Comparison of ENCODE assay signal across 23 cellular contexts in the genomic region with DNA sequence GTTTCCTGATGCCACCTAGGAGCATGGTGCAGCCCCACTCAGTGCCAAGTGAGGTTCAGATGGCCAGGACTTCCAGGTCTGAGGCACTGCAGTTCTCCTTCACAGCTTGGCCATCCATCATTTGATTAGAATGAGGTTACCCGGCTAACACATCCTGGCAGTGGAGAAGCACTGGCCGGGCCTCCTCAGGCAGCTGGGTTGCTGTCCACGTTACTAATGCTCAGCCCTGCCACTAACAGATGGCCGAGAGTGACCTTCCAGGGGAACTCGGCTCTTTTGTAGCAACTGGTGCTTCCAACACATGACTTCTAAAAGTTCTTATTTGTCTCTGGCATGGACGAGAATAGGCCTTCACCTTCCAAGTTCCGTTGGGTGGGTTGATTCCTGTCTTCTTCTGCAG.
DNase-seq lines count a peak whose midpoint lies in the region; ATAC-seq, FAIRE-seq and TF ChIP-seq lines count a peak whose summit lies in the region.
"Had no signal": no experiment of that assay in that cellular context is flagged by ENCODE, and none has a peak within 500 bp of the region (broad histone marks: within the 10 kb centered on the region; RNA-seq: fewer than 3 reads in every experiment).

No MANE protein-coding gene starts in this region.

- H3K4me1 ChIP-seq in right atrium auricular region (no peaks in the 10 kb centered on the region), BLaER1 (peaks cover 88% of the 10 kb centered on the region)
- H3K4me1 ChIP-seq: A549 had no signal

- no peak overlapping the region for H3K9ac ChIP-seq in BLaER1

- intact Hi-C loops in Right ventricle myocardium inferior (cut with DNase I): no loop called here

- FAIRE-seq in bronchial epithelial cell (lab: Jason Lieb, UNC): peak; percentile 55
- FAIRE-seq: A549, GM12892, GM18507, H54, HTR-8/SVneo had no signal

- no peaks in the 10 kb centered on the region for H3K9me3 ChIP-seq in right atrium auricular region
- H3K9me3 ChIP-seq in BLaER1: peaks cover 22% of the 10 kb centered on the region
- H3K9me3 ChIP-seq: A549 had no signal

- no peaks in the 10 kb centered on the region for H4K20me1 ChIP-seq in BLaER1

- peak; percentile 34 for ATAC-seq in Right ventricle myocardium inferior
- ATAC-seq in GM18909 (IDR thresholded peaks at IDR 0.05; ENCODE audit: poor library complexity, unreplicated experiment): no peak
- ATAC-seq in HG02571 (IDR thresholded peaks at IDR 0.05; ENCODE audit: unreplicated experiment): no peak
- ATAC-seq: A549, GM23338 had no signal

- H3K27me3 ChIP-seq in right atrium auricular region (no peaks in the 10 kb centered on the region), BLaER1 (no peaks in the 10 kb centered on the region), bronchial epithelial cell (ENCODE audit: control insufficient read depth, insufficient read depth, low read length) (no peaks in the 10 kb centered on the region)

- H3K4me2 ChIP-seq in BLaER1: peak overlapping the region; percentile 84
- H3K4me2 ChIP-seq: A549, GM23338 had no signal

- DNase-seq in Right ventricle myocardium inferior (ENCODE audit: missing footprints): no peak
- no peak for DNase-seq in right atrium auricular region (ENCODE audit: low spot score)
- DNase-seq in bronchial epithelial cell (ENCODE audit: low read depth): no peak
- DNase-seq in myocyte (ENCODE audit: low read depth): peak; percentile 3
- no peak for DNase-seq in activated gamma-delta T cell treated with Interleukin-2 at 50 U/mL for 16 hours
- DNase-seq: AML-193; CD4-positive, CD25-positive, alpha-beta regulatory T cell; CD8-positive, alpha-beta memory T cell; COR-L47; DMS 273 treated with DMSO at 0.1 percent for 48 hours; GDM1; HCEC 1CT; IMR-90 had no signal

- no peak overlapping the region for H3K27ac ChIP-seq in right atrium auricular region
- H3K27ac ChIP-seq in BLaER1: peak overlapping the region; percentile 84
- H3K27ac ChIP-seq: 22Rv1, A549 had no signal

- no peaks in the 10 kb centered on the region for H3K36me3 ChIP-seq in right atrium auricular region
- H3K36me3 ChIP-seq in BLaER1: no peaks in the 10 kb centered on the region
- no peaks in the 10 kb centered on the region for H3K36me3 ChIP-seq in bronchial epithelial cell (ENCODE audit: control insufficient read depth, insufficient read depth, low read length)

- H3K4me3 ChIP-seq in right atrium auricular region: no peak overlapping the region
- H3K4me3 ChIP-seq in BLaER1: no peak overlapping the region
- H3K4me3 ChIP-seq in bronchial epithelial cell (ENCODE audit: low read depth, low read length): no peak overlapping the region
- H3K4me3 ChIP-seq: A549, GM23338 had no signal

- TF ChIP-seq CTCF in right atrium auricular region (IDR thresholded peaks at IDR 0.05) (no peak), bronchial epithelial cell (IDR thresholded peaks at IDR 0.05; ENCODE audit: insufficient read depth, low read length, severe bottlenecking) (no peak)
